ENCODE assay signal across 9 cellular contexts in the genomic region with DNA sequence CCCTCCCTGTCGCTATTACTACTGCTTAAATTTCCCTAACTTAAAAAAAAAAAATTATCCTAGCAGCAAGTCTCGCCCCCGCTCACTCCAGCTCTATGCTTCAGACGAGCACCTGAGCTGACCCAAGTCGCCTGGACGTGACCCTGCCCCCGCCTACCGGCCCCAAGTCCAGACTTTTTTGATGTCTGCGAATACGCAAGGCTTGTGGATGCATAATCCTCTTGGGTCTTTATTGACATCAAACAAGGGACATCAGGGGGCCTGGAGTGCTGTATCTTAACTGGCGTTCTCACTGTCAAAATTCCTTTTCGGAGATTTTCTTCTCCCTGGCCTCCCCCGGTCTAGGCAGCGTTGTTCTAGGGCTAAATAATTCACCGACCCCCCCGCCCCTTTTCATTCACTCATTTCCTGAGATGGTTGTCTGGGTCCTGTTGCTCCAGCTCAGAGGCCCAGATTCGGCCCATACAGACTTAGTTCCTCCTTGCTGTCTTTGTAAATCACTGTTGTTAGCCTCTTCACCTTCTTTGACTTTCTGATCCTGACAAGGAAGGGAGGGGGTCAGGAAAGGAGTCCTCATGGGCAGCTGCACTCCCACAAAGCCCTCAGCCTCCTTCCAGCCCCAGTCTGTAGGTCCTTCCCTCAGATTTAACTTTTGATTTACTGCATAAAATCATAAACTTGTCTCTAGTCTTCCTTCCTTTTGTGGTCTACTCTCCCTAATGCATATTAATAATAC. TPM values are rescaled to one million over a fixed set of nuclear protein-coding genes. Genes with fewer than 3 reads are reported as not detected.
DNase-seq lines count a peak whose midpoint lies in the region; ATAC-seq, FAIRE-seq and TF ChIP-seq lines count a peak whose summit lies in the region.
"Had no signal": no experiment of that assay in that cellular context is flagged by ENCODE, and none has a peak within 500 bp of the region (broad histone marks: within the 10 kb centered on the region; RNA-seq: fewer than 3 reads in every experiment).

No MANE protein-coding gene starts in this region.

- no peaks in the 10 kb centered on the region for H4K20me1 ChIP-seq in DOHH2 (ENCODE audit: control insufficient read depth, insufficient read depth, low read depth, low read length)
- H4K20me1 ChIP-seq in PC-3 (ENCODE audit: low read length): no peaks in the 10 kb centered on the region
- no peaks in the 10 kb centered on the region for H4K20me1 ChIP-seq in endothelial cell of umbilical vein (replicated peaks; ENCODE audit: control insufficient read depth, extremely low read depth, insufficient read depth, low read length)

- peaks cover 19% of the 10 kb centered on the region for H3K27me3 ChIP-seq in DOHH2 (ENCODE audit: control insufficient read depth, low read length)
- peaks cover 15% of the 10 kb centered on the region for H3K27me3 ChIP-seq in PC-3 (ENCODE audit: low read length)
- H3K27me3 ChIP-seq in endothelial cell of umbilical vein (ENCODE audit: control insufficient read depth in 2 of 2, insufficient read depth in 2 of 2, low read length in 2 of 2): peaks cover 10 to 13% of the 10 kb centered on the region in 2 experiments
- no peaks in the 10 kb centered on the region for H3K27me3 ChIP-seq in rectal smooth muscle tissue (ENCODE audit: control insufficient read depth, insufficient read depth, low read length)
- no peaks in the 10 kb centered on the region for H3K27me3 ChIP-seq in testis

- BruUV-seq in PC-3 (replicated peaks; lab: Mats Ljungman, UMichigan) (no TSS peak), endothelial cell of umbilical vein (replicated peaks; lab: Mats Ljungman, UMichigan) (no TSS peak)

- H3K79me2 ChIP-seq in DOHH2 (ENCODE audit: control insufficient read depth, low read length) (no peaks in the 10 kb centered on the region), PC-3 (ENCODE audit: low read length) (no peaks in the 10 kb centered on the region), endothelial cell of umbilical vein (ENCODE audit: control insufficient read depth, insufficient read depth, low read length) (no peaks in the 10 kb centered on the region)

- H3F3A ChIP-seq in DOHH2 (ENCODE audit: control insufficient read depth, insufficient read depth) (peaks cover 5% of the 10 kb centered on the region), PC-3 (ENCODE audit: low read length, unreplicated experiment) (no peaks in the 10 kb centered on the region)

- H3K36me3 ChIP-seq in DOHH2 (ENCODE audit: control insufficient read depth, low read length) (no peaks in the 10 kb centered on the region), PC-3 (ENCODE audit: low read depth, low read length) (no peaks in the 10 kb centered on the region), endothelial cell of umbilical vein (ENCODE audit: control insufficient read depth in 2 of 2, extremely low read depth in 1 of 2, insufficient read depth in 2 of 2, low read length in 2 of 2) (no peaks in the 10 kb centered on the region), rectal smooth muscle tissue (ENCODE audit: control insufficient read depth, insufficient read depth, low read length) (no peaks in the 10 kb centered on the region), testis (ENCODE audit: low read depth, missing control alignments) (no peaks in the 10 kb centered on the region)

- H3K9me3 ChIP-seq in DOHH2 (ENCODE audit: control insufficient read depth, insufficient read depth, low read length) (no peaks in the 10 kb centered on the region), PC-3 (ENCODE audit: low read length) (no peaks in the 10 kb centered on the region), endothelial cell of umbilical vein (replicated peaks; ENCODE audit: control insufficient read depth, insufficient read depth, low read length) (no peaks in the 10 kb centered on the region), testis (no peaks in the 10 kb centered on the region)

- CTCF ChIA-PET in PC-3 (lab: Charles Lee) (no interaction called here), endothelial cell of umbilical vein (lab: Charles Lee) (interaction anchor here (0.6 to 3.1 kb wide), 5 partner anchors 18 to 524 kb away, joined by 3 to 34 read pairs (median 3); a partner anchor contains a TSS)

- H2AFZ ChIP-seq in PC-3 (ENCODE audit: low read length) (peak overlapping the region; percentile 59; the same call in 1 of the 2 replicates), endothelial cell of umbilical vein (ENCODE audit: low read depth, low read length) (peak overlapping the region; percentile 65)

- ATAC-seq in PC-3 (no peak), HG03432 (IDR thresholded peaks at IDR 0.05; ENCODE audit: unreplicated experiment) (no peak), HG03565 (IDR thresholded peaks at IDR 0.05; ENCODE audit: unreplicated experiment) (no peak)

- DNase-seq in PC-3 (no peak), endothelial cell of umbilical vein (ENCODE audit: low read depth, low spot score) (no peak), testis (no peak), inferior parietal cortex (ENCODE audit: extremely low spot score) (no peak)

- peak overlapping the region; percentile 1; the same call in 1 of the 2 replicates for H3K27ac ChIP-seq in DOHH2 (ENCODE audit: low read depth, low read length)
- no peak overlapping the region for H3K27ac ChIP-seq in PC-3 (ENCODE audit: low read length)
- H3K27ac ChIP-seq in endothelial cell of umbilical vein (ENCODE audit: insufficient read depth, low read depth, low read length): no peak overlapping the region
- no peak overlapping the region for H3K27ac ChIP-seq in rectal smooth muscle tissue (ENCODE audit: low read depth, low read length)
- H3K27ac ChIP-seq in testis: no peak overlapping the region

- POLR2A ChIA-PET in PC-3 (lab: Charles Lee; ENCODE audit: unreplicated experiment) (no interaction called here), endothelial cell of umbilical vein (lab: Charles Lee) (interaction anchor here (1.0 kb wide), 1 partner anchor 17 kb away, joined by 3 read pairs; a partner anchor contains a TSS)

- 18 to 19% methylated on average over 16 to 17 of the region's 17 CpGs for WGBS in testis, 2 donors

- no peak for TF ChIP-seq POLR2A in endothelial cell of umbilical vein (IDR thresholded peaks at IDR 0.05; ENCODE audit: low read depth, low read length)
- no peak for TF ChIP-seq POLR2A in testis (IDR thresholded peaks at IDR 0.05)

- H3K4me2 ChIP-seq in DOHH2 (ENCODE audit: low read length): peak overlapping the region; percentile 97
- H3K4me2 ChIP-seq in PC-3 (ENCODE audit: low read length): peak overlapping the region; percentile 63; the same call in 1 of the 2 replicates
- H3K4me2 ChIP-seq in endothelial cell of umbilical vein (ENCODE audit: insufficient read depth, low read length): peak overlapping the region; percentile 69

- FAIRE-seq in endothelial cell of umbilical vein (lab: Jason Lieb, UNC): no peak

- intact Hi-C loops in PC-3 (cut with micrococcal nuclease): loop anchor here (1.0 kb wide), 1 partner anchor 234 kb away; no protein-coding TSS in a partner anchor
- intact Hi-C loops in endothelial cell of umbilical vein (cut with micrococcal nuclease): no loop called here
- intact Hi-C loops in testis (cut with DNase I; ENCODE audit: low total_unique reads): no loop called here

- TF ChIP-seq CTCF in DOHH2 (IDR thresholded peaks at IDR 0.05; ENCODE audit: low read depth, low read length, poor library complexity, severe bottlenecking): no peak
- TF ChIP-seq CTCF in PC-3 (conservative IDR thresholded peaks at IDR 0.05; ENCODE audit: low read depth, low read length): no peak
- TF ChIP-seq CTCF in endothelial cell of umbilical vein (IDR thresholded peaks at IDR 0.05; ENCODE audit: extremely low read depth in 1 of 2, insufficient read depth in 1 of 2, low read depth in 1 of 2, low read length in 2 of 2): no peak
- no peak for TF ChIP-seq CTCF in testis (IDR thresholded peaks at IDR 0.05)

- H3K9ac ChIP-seq in PC-3 (ENCODE audit: low read length): no peak overlapping the region
- peak overlapping the region; percentile 34 for H3K9ac ChIP-seq in endothelial cell of umbilical vein (replicated peaks; ENCODE audit: extremely low read depth, insufficient read depth, low read length)
- no peak overlapping the region for H3K9ac ChIP-seq in rectal smooth muscle tissue (ENCODE audit: low read length)

- dilution Hi-C loops in endothelial cell of umbilical vein (cut with MboI; ENCODE audit: extremely low pct_ligation_motif_present, low sequenced_read_pairs): no loop called here

- H3K4me3 ChIP-seq in DOHH2 (ENCODE audit: low read length) (peak overlapping the region; percentile 81), PC-3 (ENCODE audit: low read length) (peak overlapping the region; percentile 47; the same call in 1 of the 2 replicates), endothelial cell of umbilical vein (replicated peaks in 1 of 3; ENCODE audit: insufficient read depth in 1 of 3, low read depth in 1 of 3, low read length in 3 of 3) (peak overlapping the region; percentile 13 to 47 (median 24)), rectal smooth muscle tissue (ENCODE audit: low read length) (peak overlapping the region; percentile 44), testis (peak overlapping the region in 1 of 2 donors; percentile 58)

- H3K9me2 ChIP-seq in DOHH2 (replicated peaks; ENCODE audit: control insufficient read depth, low read length): no peaks in the 10 kb centered on the region
- H3K9me2 ChIP-seq in PC-3 (replicated peaks; ENCODE audit: low read length): no peaks in the 10 kb centered on the region

- H3K9me1 ChIP-seq in endothelial cell of umbilical vein (replicated peaks; ENCODE audit: control insufficient read depth, extremely low read depth, insufficient read depth, low read length): no peaks in the 10 kb centered on the region

- H3K4me1 ChIP-seq in DOHH2 (ENCODE audit: control insufficient read depth, low read length): peaks cover 45% of the 10 kb centered on the region
- H3K4me1 ChIP-seq in PC-3 (ENCODE audit: insufficient read depth, low read length): peaks cover 17% of the 10 kb centered on the region
- H3K4me1 ChIP-seq in endothelial cell of umbilical vein (ENCODE audit: control insufficient read depth, extremely low read depth, insufficient read depth, low read length): peaks cover 19% of the 10 kb centered on the region
- H3K4me1 ChIP-seq in rectal smooth muscle tissue (ENCODE audit: control insufficient read depth, insufficient read depth, low read length): peaks cover 9% of the 10 kb centered on the region
- peaks cover 7% of the 10 kb centered on the region for H3K4me1 ChIP-seq in testis

RNA-seq across cellular contexts. Expression of a gene that starts 0.6 kb away (rescaled TPM):
- total RNA-seq in PC-3 (2014; rRNA removed) (0.87 and 3.1 TPM in 2 replicates), endothelial cell of umbilical vein (2.0 and 3.8 TPM in 2 replicates), testis (1 to 10 TPM; 4.9 to 8.1 TPM)
- polyA plus RNA-seq in endothelial cell of umbilical vein (0.78 and 0.86 TPM in 2 replicates), testis (ENCODE audit: insufficient read depth, low read depth, low replicate concordance) (7.8 TPM)
- polyA plus RNA-seq in endothelial cell of umbilical vein (2011; cell fraction: cytosol; rRNA removed): 0.90 and 1.2 TPM in 2 replicates
- polyA plus RNA-seq in endothelial cell of umbilical vein (2011; cell fraction: nucleus; rRNA removed): 2.9 and 3.7 TPM in 2 replicates
- 1.3 and 1.6 TPM in 2 replicates for polyA plus RNA-seq in endothelial cell of umbilical vein (2012)
- polyA minus RNA-seq in endothelial cell of umbilical vein: 4.4 and 6.7 TPM in 2 replicates
- 3.0 TPM for polyA minus RNA-seq in endothelial cell of umbilical vein (2011; cell fraction: cytosol; rRNA and poly(A)+ RNA removed)
- polyA minus RNA-seq in endothelial cell of umbilical vein (2011; cell fraction: nucleus; rRNA and poly(A)+ RNA removed): 1.5 and 1.9 TPM in 2 replicates
- total RNA-seq: T-helper 1 cell treated with Interleukin-12 subunit alpha and Interleukin-12 subunit beta and Interleukin-4 antibody, amounts not matched to agents 30 ng/mL and 1 ng/mL, for 36 hours had no signal

RNA-seq across cellular contexts. Expression of a gene that starts 17.6 kb away (rescaled TPM):
- 15.2 and 21.7 TPM in 2 replicates for total RNA-seq in PC-3 (2014; rRNA removed)
- 25.9 and 29.6 TPM in 2 replicates for total RNA-seq in endothelial cell of umbilical vein
- 38.2 and 43.1 TPM in 2 replicates for polyA plus RNA-seq in endothelial cell of umbilical vein
- polyA plus RNA-seq in endothelial cell of umbilical vein (2011; cell fraction: cytosol; rRNA removed): 31.1 and 35.2 TPM in 2 replicates
- polyA plus RNA-seq in endothelial cell of umbilical vein (2011; cell fraction: nucleus; rRNA removed): 29.5 and 33.9 TPM in 2 replicates
- polyA plus RNA-seq in endothelial cell of umbilical vein (2012): 26.3 and 29.7 TPM in 2 replicates
- polyA minus RNA-seq in endothelial cell of umbilical vein: 42.3 and 47.9 TPM in 2 replicates
- 51.9 TPM for polyA minus RNA-seq in endothelial cell of umbilical vein (2011; cell fraction: cytosol; rRNA and poly(A)+ RNA removed)
- 41.2 and 59.1 TPM in 2 replicates for polyA minus RNA-seq in endothelial cell of umbilical vein (2011; cell fraction: nucleus; rRNA and poly(A)+ RNA removed)
- 10 to 100 TPM; 39.0 to 44.9 TPM for total RNA-seq in testis
- polyA plus RNA-seq in testis (ENCODE audit: insufficient read depth, low read depth, low replicate concordance): 70.0 TPM
